ENCODE assay signal across 9 cellular contexts in the genomic region with DNA sequence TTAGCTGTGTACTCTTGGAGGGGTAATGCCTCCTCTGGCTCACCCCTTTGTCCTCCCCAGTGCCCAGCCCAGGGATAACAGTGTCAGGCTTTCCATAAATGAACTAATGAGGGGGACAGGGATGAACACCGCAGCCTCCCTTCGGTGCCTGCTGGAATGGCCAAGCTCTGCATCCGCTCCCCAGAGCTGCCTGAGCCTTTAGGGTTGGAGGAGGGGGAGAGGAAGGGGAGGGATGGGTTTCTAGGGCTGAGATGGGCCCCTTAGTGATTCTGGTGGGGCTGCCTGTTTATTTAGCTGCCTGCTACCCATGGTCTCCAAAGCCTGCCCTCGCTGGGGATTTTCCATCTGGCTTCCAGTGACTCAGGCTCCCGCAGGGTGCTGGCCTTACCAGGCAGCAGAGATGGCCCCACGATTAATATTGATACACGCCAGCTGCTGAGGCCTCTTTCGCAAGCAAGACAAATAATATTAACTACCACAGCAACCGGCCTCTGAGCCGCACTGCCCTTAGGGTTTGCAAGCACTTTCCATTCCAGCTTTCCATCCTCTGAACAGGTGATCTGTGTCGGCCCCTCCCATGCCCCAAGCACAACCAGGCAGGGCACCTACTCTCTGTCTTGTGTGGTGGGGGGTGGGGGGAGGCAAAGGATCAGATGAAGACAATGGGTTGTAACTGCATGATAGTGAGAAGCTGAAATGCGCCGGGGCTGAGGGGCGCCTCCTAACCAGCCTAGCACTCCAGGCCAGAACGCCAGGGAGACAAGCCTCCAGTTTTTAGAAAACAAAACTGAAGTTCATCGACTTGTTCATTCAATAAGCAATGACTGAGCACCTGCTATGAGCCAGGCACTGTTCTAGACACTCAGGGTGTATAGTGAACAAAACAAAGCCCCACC. TPM values are rescaled to one million over a fixed set of nuclear protein-coding genes. Genes with fewer than 3 reads are reported as not detected.
DNase-seq lines count a peak whose midpoint lies in the region; ATAC-seq, FAIRE-seq and TF ChIP-seq lines count a peak whose summit lies in the region.
"Had no signal": no experiment of that assay in that cellular context is flagged by ENCODE, and none has a peak within 500 bp of the region (broad histone marks: within the 10 kb centered on the region; RNA-seq: fewer than 3 reads in every experiment).

No MANE protein-coding gene starts in this region.

- H3K4me2 ChIP-seq in A549 = peak overlapping the region; percentile 74

- H3K4me1 ChIP-seq in A549 = peaks cover 61% of the 10 kb centered on the region
- peaks cover 15% of the 10 kb centered on the region for H3K4me1 ChIP-seq in SJCRH30

- no peak for FAIRE-seq in A549 (lab: Jason Lieb, UNC)

- no peak for TF ChIP-seq CTCF in A549 (IDR thresholded peaks at IDR 0.05)

- H3K36me3 ChIP-seq in SJCRH30 = no peaks in the 10 kb centered on the region

- H3K9me3 ChIP-seq in A549 (no peaks in the 10 kb centered on the region), SJCRH30 (replicated peaks) (no peaks in the 10 kb centered on the region)

- 24% methylated on average over 16 of the region's 16 CpGs for whole genome bisulfite sequencing in A549 (ENCODE audit: missing lambda C conversion rate)

- H3K27ac ChIP-seq in A549 = peak overlapping the region; percentile 76 to 90
- no peak overlapping the region for H3K27ac ChIP-seq in SJCRH30

- H3K4me3 ChIP-seq in A549 = 0 out of 3 replicates have a peak overlapping the region, but pooled peaks have one; percentile 9
- no peak overlapping the region for H3K4me3 ChIP-seq in SJCRH30

- DNase-seq in A549 (ENCODE audit: low read depth in 1 of 2, low spot score in 1 of 2) = peak; percentile 56 to 82
- peak; percentile 91 for DNase-seq in LHCN-M2 (ENCODE audit: low read depth)
- peak; percentile 42 to 60 for DNase-seq in SJCRH30
- DNase-seq in iPS-NIHi11 (ENCODE audit: low spot score) = peak; percentile 37
- no peak for DNase-seq in nucleus accumbens (lab: John Stamatoyannopoulos, UW)
- DNase-seq: C1 segment of cervical spinal cord had no signal

- no peak for TF ChIP-seq POLR2A in A549 (IDR thresholded peaks at IDR 0.05; ENCODE audit: low read length)

- TF ChIP-seq EP300 in A549 (IDR thresholded peaks at IDR 0.05) = peak; percentile 50 to 63; a peak in 2 of 5 replicates

- POLR2A ChIA-PET in A549 (lab: Yijun Ruan, JAX) = no interaction called here

- TF ChIP-seq RAD21 in A549 (conservative IDR thresholded peaks at IDR 0.05 in 1 of 2, IDR thresholded peaks at IDR 0.05 in 1 of 2) = 0 out of 5 replicates have a peak, but pooled peaks of 1 of the 2 experiments have one; percentile 19

- CTCF ChIA-PET in A549 (lab: Yijun Ruan, JAX) = interaction anchor here (0.6 to 16.8 kb wide), 9 partner anchors 35 to 199 kb away, joined by 3 to 486 read pairs (median 3); no protein-coding TSS in a partner anchor

- ATAC-seq in A549 (peak; percentile 72 to 73), GM21360 (IDR thresholded peaks at IDR 0.05; ENCODE audit: unreplicated experiment) (no peak), HG03045 (IDR thresholded peaks at IDR 0.05; ENCODE audit: unreplicated experiment) (no peak), HG02981 (IDR thresholded peaks at IDR 0.05; ENCODE audit: unreplicated experiment) (no peak)

- no peaks in the 10 kb centered on the region; the same call in 1 of the 2 replicates for H3K27me3 ChIP-seq in SJCRH30

TF ChIP-seq in A549, 52 proteins besides CTCF, POLR2A, EP300 and RAD21:
- TF ChIP-seq CEBPB (IDR thresholded peaks at IDR 0.05) = peak; percentile 76 to 92
- no peak for TF ChIP-seq ELK1 (IDR thresholded peaks at IDR 0.05; ENCODE audit: low read depth, low read length)
- TF ChIP-seq GATA3 (IDR thresholded peaks at IDR 0.05; ENCODE audit: borderline replicate concordance) = peak; percentile 46; the same call in 1 of the 2 replicates
- TF ChIP-seq MYC (IDR thresholded peaks at IDR 0.05; ENCODE audit: borderline replicate concordance, low read length) = no peak
- peak; percentile 33; the same call in 1 of the 2 replicates for TF ChIP-seq MAX (IDR thresholded peaks at IDR 0.05)
- TF ChIP-seq FOSL2 (IDR thresholded peaks at IDR 0.05) = no peak
- TF ChIP-seq FOSL2 (CRISPR knock-in tag; IDR thresholded peaks at IDR 0.05) = peak; percentile 48; the same call in 1 of the 2 replicates
- TF ChIP-seq JUN (IDR thresholded peaks at IDR 0.05) = peak; percentile 28 to 51; a peak in 1 of 5 replicates
- no peak for TF ChIP-seq HOXB5 (CRISPR knock-in tag; IDR thresholded peaks at IDR 0.05)
- 0 out of 2 replicates have a peak, but pooled peaks have one; percentile 26 for TF ChIP-seq JUNB (IDR thresholded peaks at IDR 0.05)
- no peak for TF ChIP-seq FOSB (CRISPR knock-in tag; IDR thresholded peaks at IDR 0.05)

RNA-seq across cellular contexts. Expression of gene C14orf132, which starts 56.7 kb away (rescaled TPM):
- polyA plus RNA-seq in A549 (2011; rRNA removed) (4.6 and 5.4 TPM in 2 replicates), A549 (2017; fragmentation: RNase III; extraction: RNeasy Plus Mini Kit Qiagen cat#74134 plus additional on column Dnase treatment) (5.7 to 11.7 TPM (median 8.5 TPM) in 3 replicates)
- polyA plus RNA-seq in A549 (2012; cell fraction: cytosol; rRNA removed) = 1.5 and 2.6 TPM in 2 replicates
- 1.8 and 3.0 TPM in 2 replicates for polyA plus RNA-seq in A549 (2012; cell fraction: nucleus; rRNA removed)
- polyA minus RNA-seq in A549 (2011; rRNA and poly(A)+ RNA removed) = 3.1 and 3.9 TPM in 2 replicates
- 7.9 and 8.1 TPM in 2 replicates for total RNA-seq in LHCN-M2 (2014; rRNA removed)
- 9.1 TPM for polyA plus RNA-seq in LHCN-M2 (2012)
- not detected in 2 replicates for total RNA-seq in SJCRH30 (2014; rRNA removed; shearing (Covaris generic))

Comparison
In these comparisons a context has a peak if more than half of its experiments do, and no peak if none do; other contexts are left out.
1. ATAC-seq: peak in A549 (2 of 2); none in GM21360 (single experiment), HG03045 (single experiment) and HG02981 (single experiment).
2. DNase-seq: peak in A549 (2 of 2), LHCN-M2 (single experiment), SJCRH30 (2 of 2) and iPS-NIHi11 (single experiment); none in nucleus accumbens (0 of 56).